In genomic region chr1:183589836-183590224, GRCh38 we compare ENCODE assay signal across 11 cellular contexts. TPM values are rescaled to one million over a fixed set of nuclear protein-coding genes. Genes with fewer than 3 reads are reported as not detected.
DNase-seq lines count a peak whose midpoint lies in the region; ATAC-seq, FAIRE-seq and TF ChIP-seq lines count a peak whose summit lies in the region.
"Had no signal": no experiment of that assay in that cellular context is flagged by ENCODE, and none has a peak within 500 bp of the region (broad histone marks: within the 10 kb centered on the region; RNA-seq: fewer than 3 reads in every experiment).

No MANE protein-coding gene starts in this region.

- H3K4me1 ChIP-seq in right atrium auricular region (no peaks in the 10 kb centered on the region), H1 (replicated peaks in 1 of 4; ENCODE audit: control insufficient read depth in 3 of 4, insufficient read depth in 4 of 4, low read length in 3 of 4) (peaks cover 0 to 8% (median 5%) of the 10 kb centered on the region in 4 experiments; a peak in 5 of 7 replicates), upper lobe of left lung (peaks cover 0 to 14% (median 9%) of the 10 kb centered on the region in 4 donors)

- H3K4me2 ChIP-seq in H1 (ENCODE audit: insufficient read depth in 1 of 2, low read depth in 2 of 2, low read length in 2 of 2): no peak overlapping the region

- H3K27ac ChIP-seq in right atrium auricular region (peak overlapping the region; percentile 1 to 29), H1 (ENCODE audit: low read depth, low read length) (no peak overlapping the region), upper lobe of left lung (peak overlapping the region; percentile 77 to 88 (median 87))
- H3K27ac ChIP-seq: C4-2B, ovary had no signal

- H3K9me3 ChIP-seq in right atrium auricular region (no peaks in the 10 kb centered on the region), H1 (ENCODE audit: insufficient read depth in 2 of 2, low read depth in 1 of 2, low read length in 1 of 2) (no peaks in the 10 kb centered on the region), upper lobe of left lung (no peaks in the 10 kb centered on the region)
- H3K9me3 ChIP-seq: ovary had no signal

- H3K9ac ChIP-seq in H1 (replicated peaks in 1 of 4; ENCODE audit: extremely low read depth in 1 of 4, low read depth in 3 of 4, low read length in 3 of 4): no peak overlapping the region

- no peak overlapping the region for H2BK5ac ChIP-seq in H1 (ENCODE audit: low read depth, low read length)

- H3K36me3 ChIP-seq in right atrium auricular region (no peaks in the 10 kb centered on the region), H1 (ENCODE audit: control insufficient read depth in 2 of 4, insufficient read depth in 4 of 4, low read length in 3 of 4) (no peaks in the 10 kb centered on the region), upper lobe of left lung (no peaks in the 10 kb centered on the region)
- H3K36me3 ChIP-seq: ovary had no signal

- H3K4ac ChIP-seq in H1 (replicated peaks; ENCODE audit: insufficient read length, low read depth, low read length): no peak overlapping the region

- ATAC-seq in Right ventricle myocardium inferior (no peak), HG03442 (IDR thresholded peaks at IDR 0.05; ENCODE audit: unreplicated experiment) (peak; percentile 13), upper lobe of left lung (ENCODE audit: low FRiP score in 2 of 2) (peak; percentile 14 to 24), HG03135 (IDR thresholded peaks at IDR 0.05; ENCODE audit: unreplicated experiment) (no peak)

- no peak for FAIRE-seq in H1 (lab: Jason Lieb, UNC)

- no peak overlapping the region for H2AK5ac ChIP-seq in H1 (ENCODE audit: low read depth, low read length)

- no peak overlapping the region for H4K91ac ChIP-seq in H1 (replicated peaks; ENCODE audit: insufficient read length, low read length)

- POLR2A ChIA-PET in H1 (lab: Charles Lee; ENCODE audit: partially characterized antibody): no interaction called here

- no peak overlapping the region for H3K56ac ChIP-seq in H1 (replicated peaks; ENCODE audit: insufficient read length, low read depth, low read length)

- CTCF ChIA-PET in H1 (lab: Charles Lee; ENCODE audit: partially characterized antibody): interaction anchor here (0.6 to 2.5 kb wide), 7 partner anchors 10 to 367 kb away, joined by 3 to 7 read pairs (median 5); no protein-coding TSS in a partner anchor

- no peak overlapping the region for H2BK120ac ChIP-seq in H1 (replicated peaks; ENCODE audit: low read depth, low read length)

- H4K5ac ChIP-seq in H1 (ENCODE audit: insufficient read length, low read depth, low read length): no peak overlapping the region

- H2BK20ac ChIP-seq in H1 (ENCODE audit: low read length): no peak overlapping the region

- H3K79me1 ChIP-seq in H1 (ENCODE audit: low read depth, low read length): no peaks in the 10 kb centered on the region

- no peaks in the 10 kb centered on the region for H3K23me2 ChIP-seq in H1 (ENCODE audit: low read depth, low read length)

- DNase-seq in right atrium auricular region (ENCODE audit: low spot score) (no peak), Right ventricle myocardium inferior (ENCODE audit: missing footprints) (no peak), H1 (ENCODE audit: low read depth in 1 of 2, low spot score in 2 of 2) (no peak), upper lobe of left lung (no peak), epidermal melanocyte (ENCODE audit: insufficient read length, low spot score) (no peak), NCI-H526 (lab: John Stamatoyannopoulos, UW) (no peak)
- DNase-seq: NCI-H2171 treated with DMSO at 0.1 percent for 48 hours, ovary had no signal

- WGBS in H1 (ENCODE audit: extremely low coverage in 1 of 2, insufficient coverage in 1 of 2, insufficient read length in 1 of 2, insufficient replicate concordance in 2 of 2, low coverage in 1 of 2, low lambda C conversion rate in 2 of 2, missing lambda C conversion rate in 1 of 2), 2 experiments: 80% methylated on average over 4 of the region's 4 CpGs; no CpG with 5 or more reads in 1 of the 2 experiments
- WGBS in upper lobe of left lung, 2 donors: 78 to 83% methylated on average over 4 of the region's 4 CpGs

- TF ChIP-seq CTCF in right atrium auricular region (IDR thresholded peaks at IDR 0.05) (no peak), H1 (IDR thresholded peaks at IDR 0.05; ENCODE audit: control extremely low read depth in 1 of 3, insufficient read depth in 1 of 3, low read depth in 1 of 3, low read length in 3 of 3) (no peak), upper lobe of left lung (IDR thresholded peaks at IDR 0.05) (no peak)

- H4K8ac ChIP-seq in H1 (ENCODE audit: extremely low read depth, insufficient read depth, low read length): no peak overlapping the region

- H3K79me2 ChIP-seq in H1 (ENCODE audit: control insufficient read depth in 1 of 2, insufficient read depth in 2 of 2, low read length in 2 of 2): no peaks in the 10 kb centered on the region

- H3K27me3 ChIP-seq in right atrium auricular region (no peaks in the 10 kb centered on the region), H1 (replicated peaks in 1 of 4; ENCODE audit: control insufficient read depth in 3 of 4, extremely low read depth in 1 of 4, insufficient read depth in 3 of 4, low read length in 3 of 4) (no peaks in the 10 kb centered on the region), upper lobe of left lung (no peaks in the 10 kb centered on the region)
- H3K27me3 ChIP-seq: ovary had no signal

- intact Hi-C loops in Right ventricle myocardium inferior (cut with DNase I): no loop called here

- 0 out of 2 replicates have a peak overlapping the region, but pooled peaks have one; percentile 45 for H2AFZ ChIP-seq in H1 (ENCODE audit: low read length)

- no peaks in the 10 kb centered on the region for H4K20me1 ChIP-seq in H1 (replicated peaks in 1 of 2; ENCODE audit: control insufficient read depth in 1 of 2, insufficient read depth in 2 of 2, low read length in 2 of 2)

- no peak for TF ChIP-seq EP300 in H1 (IDR thresholded peaks at IDR 0.05; ENCODE audit: borderline replicate concordance in 1 of 2, low read depth in 2 of 2, low read length in 2 of 2)
- no peak for TF ChIP-seq EP300 in upper lobe of left lung (IDR thresholded peaks at IDR 0.05)

- H3K18ac ChIP-seq in H1 (ENCODE audit: extremely low read depth, low read length): no peak overlapping the region

- H3K14ac ChIP-seq in H1 (ENCODE audit: insufficient read length): no peak overlapping the region

- no peak overlapping the region for H2BK12ac ChIP-seq in H1 (ENCODE audit: low read depth, low read length)

- H2BK15ac ChIP-seq in H1 (ENCODE audit: low read length): no peak overlapping the region

- H3K4me3 ChIP-seq in right atrium auricular region: peak overlapping the region in 1 of 2 donors; percentile 16
- H3K4me3 ChIP-seq in H1 (ENCODE audit: extremely low read depth in 1 of 4, insufficient read depth in 2 of 4, low read depth in 3 of 4, low read length in 4 of 4): no peak overlapping the region
- peak overlapping the region in 3 of 4 donors; percentile 28 to 44 (median 38) for H3K4me3 ChIP-seq in upper lobe of left lung
- H3K4me3 ChIP-seq: ovary had no signal

- H3K23ac ChIP-seq in H1 (ENCODE audit: insufficient read length): no peak overlapping the region

- no peak for TF ChIP-seq RAD21 in H1 (IDR thresholded peaks at IDR 0.05 in 1 of 2, conservative IDR thresholded peaks at IDR 0.05 in 1 of 2; ENCODE audit: low read depth in 2 of 2, low read length in 2 of 2)

- no peak for TF ChIP-seq POLR2A in H1 (IDR thresholded peaks at IDR 0.05; ENCODE audit: control extremely low read depth in 1 of 2, low read depth in 2 of 2, low read length in 2 of 2)
- TF ChIP-seq POLR2A in upper lobe of left lung (IDR thresholded peaks at IDR 0.05): no peak

TF ChIP-seq in H1, 55 proteins besides CTCF, POLR2A, EP300 and RAD21 (continues in another document):
- TF ChIP-seq CHD1 (IDR thresholded peaks at IDR 0.05; ENCODE audit: low read depth, low read length) (no peak), SIRT6 (IDR thresholded peaks at IDR 0.05; ENCODE audit: low read length) (no peak), RXRA (IDR thresholded peaks at IDR 0.05; ENCODE audit: insufficient read depth, low read depth, low read length) (no peak), YY1 (IDR thresholded peaks at IDR 0.05; ENCODE audit: low read depth, low read length) (no peak), KDM1A (IDR thresholded peaks at IDR 0.05; ENCODE audit: borderline replicate concordance, low read length) (no peak), MAX (IDR thresholded peaks at IDR 0.05) (no peak), TCF12 (IDR thresholded peaks at IDR 0.05; ENCODE audit: low read depth, low read length) (no peak), NRF1 (IDR thresholded peaks at IDR 0.05; ENCODE audit: low read depth, low read length) (no peak)

RNA-seq across cellular contexts. Expression of gene NCF2, which starts 0.4 kb away (rescaled TPM):
- total RNA-seq in right atrium auricular region (10 to 100 TPM in 1 of 2 donors, 1 to 10 TPM in 1; 3.2 to 10.7 TPM), Right ventricle myocardium inferior (6.7 TPM), upper lobe of left lung (100 to 1,000 TPM in 4 of 6 donors, 10 to 100 TPM in 2; 68.5 to 202 (median 143) TPM)
- not detected in 2 replicates for total RNA-seq in H1 (2021; fragmentation: NEBNext Ultra II Directional; extraction: Animal tissue kit (Norgen Biotek cat#: 25700))
- polyA plus RNA-seq in H1 (2011; rRNA removed): 0.03 TPM in 1 of 2 replicates, not detected in the other
- 0.10 TPM for polyA plus RNA-seq in H1 (2011; cell fraction: cytosol; rRNA removed)
- polyA plus RNA-seq in H1 (2011; cell fraction: nucleus; rRNA removed): not detected
- not detected in 4 replicates for polyA plus RNA-seq in H1 (2012, experiment 1 of 2)
- not detected for polyA plus RNA-seq in H1 (2012, experiment 2 of 2)
- polyA plus RNA-seq in H1 (2013, experiment 1 of 2): 0.20 TPM
- polyA plus RNA-seq in H1 (2013, experiment 2 of 2): 0.06 TPM
- polyA minus RNA-seq in H1 (2011; rRNA and poly(A)+ RNA removed): 0.07 TPM in 1 of 2 replicates, not detected in the other
- not detected for polyA minus RNA-seq in H1 (2011; cell fraction: cytosol; rRNA and poly(A)+ RNA removed)
- polyA minus RNA-seq in H1 (2011; cell fraction: nucleus; rRNA and poly(A)+ RNA removed): not detected

RNA-seq across cellular contexts. Expression of gene ARPC5, which starts 45.8 kb away (rescaled TPM):
- 10 to 100 TPM; 39.2 to 47.0 TPM for total RNA-seq in right atrium auricular region
- total RNA-seq in Right ventricle myocardium inferior: 40.2 TPM
- 58.9 and 60.8 TPM in 2 replicates for total RNA-seq in H1 (2021; fragmentation: NEBNext Ultra II Directional; extraction: Animal tissue kit (Norgen Biotek cat#: 25700))
- polyA plus RNA-seq in H1 (2011; rRNA removed): 15.1 and 24.0 TPM in 2 replicates
- polyA plus RNA-seq in H1 (2011; cell fraction: cytosol; rRNA removed): 35.4 TPM
- 10.3 TPM for polyA plus RNA-seq in H1 (2011; cell fraction: nucleus; rRNA removed)
- 59.1 to 87.7 TPM (median 68.2 TPM) in 4 replicates for polyA plus RNA-seq in H1 (2012, experiment 1 of 2)
- 12.6 TPM for polyA plus RNA-seq in H1 (2012, experiment 2 of 2)
- polyA plus RNA-seq in H1 (2013, experiment 1 of 2): 52.8 TPM
- 53.5 TPM for polyA plus RNA-seq in H1 (2013, experiment 2 of 2)
- polyA minus RNA-seq in H1 (2011; rRNA and poly(A)+ RNA removed): 14.8 and 17.4 TPM in 2 replicates
- 39.9 TPM for polyA minus RNA-seq in H1 (2011; cell fraction: cytosol; rRNA and poly(A)+ RNA removed)
- polyA minus RNA-seq in H1 (2011; cell fraction: nucleus; rRNA and poly(A)+ RNA removed): 12.0 TPM
- 100 to 1,000 TPM in 4 of 6 donors, 10 to 100 TPM in 2; 28.3 to 193 (median 109) TPM for total RNA-seq in upper lobe of left lung

Comparison
In these comparisons a context has a peak if more than half of its experiments do, and no peak if none do; other contexts are left out.
1. H3K4me3 ChIP-seq: peak in upper lobe of left lung (3 of 4); none in H1 (0 of 4).
2. ATAC-seq: peak in HG03442 (single experiment) and upper lobe of left lung (2 of 2); none in Right ventricle myocardium inferior (single experiment) and HG03135 (single experiment).